Comparison of ENCODE assay signal across 8 cellular contexts in the genomic region with DNA sequence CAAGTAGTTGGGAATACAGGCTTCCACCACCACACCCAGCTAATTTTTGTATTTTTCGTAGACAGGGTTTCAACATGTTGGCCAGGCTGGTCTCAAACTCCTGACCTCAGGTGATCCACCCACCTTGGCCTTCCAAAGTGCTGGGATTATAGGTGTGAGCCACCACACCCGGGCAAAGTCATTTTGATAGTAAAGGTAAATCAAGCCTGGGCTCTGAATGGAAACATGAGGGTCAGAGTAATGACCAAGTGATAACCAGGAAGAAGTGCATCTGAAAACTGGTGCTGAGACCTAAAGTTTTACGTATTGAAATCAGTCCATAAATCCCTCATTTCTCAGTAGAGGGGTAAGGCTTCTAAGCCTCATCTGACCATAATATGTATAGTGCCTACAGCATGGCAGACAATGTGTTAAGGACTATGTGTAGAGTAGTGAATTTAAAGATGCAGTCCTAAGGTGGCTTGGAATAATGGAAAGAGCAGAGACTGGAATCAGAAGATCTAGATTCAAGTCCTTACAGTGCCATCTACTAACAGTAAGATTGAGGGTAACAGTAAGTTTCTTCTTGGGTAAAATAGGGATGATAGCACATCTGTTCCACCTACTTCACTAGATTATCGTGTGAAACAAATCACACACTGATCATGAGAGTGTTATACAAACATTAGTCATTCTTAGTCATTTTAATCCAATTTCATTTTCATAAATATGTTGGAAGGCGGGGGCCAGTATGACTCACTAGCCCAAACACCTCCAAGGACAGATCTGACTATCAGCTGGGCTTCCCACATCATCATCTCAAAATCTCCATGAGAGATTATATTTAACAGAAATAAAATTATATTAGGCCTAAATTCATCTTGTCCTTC. TPM values are rescaled to one million over a fixed set of nuclear protein-coding genes. Genes with fewer than 3 reads are reported as not detected.
DNase-seq lines count a peak whose midpoint lies in the region; ATAC-seq and TF ChIP-seq lines count a peak whose summit lies in the region.

No MANE protein-coding gene starts in this region.

- peaks cover 6 to 8% of the 10 kb centered on the region in 2 donors for H3K36me3 Mint-ChIP-seq in CD14-positive monocyte

- peak; percentile 73 for ATAC-seq in GM19395 (IDR thresholded peaks at IDR 0.05; ENCODE audit: unreplicated experiment)
- peak; percentile 74 for ATAC-seq in HG03442 (IDR thresholded peaks at IDR 0.05; ENCODE audit: unreplicated experiment)

- DNase-seq in AG04449 (ENCODE audit: low read depth, low spot score) (peak; percentile 54), fibroblast of the conjunctiva (ENCODE audit: low read depth) (peak; percentile 22), CD14-positive monocyte (ENCODE audit: low spot score) (no peak), AML-193 (lab: John Stamatoyannopoulos, UW) (no peak)
- peak; percentile 53 for DNase-seq in activated CD8-positive, alpha-beta memory T cell treated with anti-CD3 and anti-CD28 coated beads, Interleukin-2, amount 50 U/mL, for 4 hours
- peak; percentile 38 to 69 (median 58) for DNase-seq in stimulated activated CD4-positive, alpha-beta T cell treated with anti-CD3 and anti-CD28 coated beads, TNF-alpha, amount 100 ng/mL, for 24 hours (ENCODE audit: low read depth in 3 of 3)

- no peak overlapping the region for H3K4me3 Mint-ChIP-seq in CD14-positive monocyte

- H3K4me1 Mint-ChIP-seq in CD14-positive monocyte: peaks cover 39% of the 10 kb centered on the region

- CTCF ChIA-PET in AG04449 (lab: Yijun Ruan, JAX): interaction anchor here (0.8 kb wide), 1 partner anchor 201 kb away, joined by 3 read pairs; no protein-coding TSS in a partner anchor

- intact Hi-C loops in CD14-positive monocyte (cut with micrococcal nuclease): no loop called here

- H3K27ac Mint-ChIP-seq in CD14-positive monocyte: peak overlapping the region in 2 of 7 donors; percentile 9 to 51

- POLR2A ChIA-PET in AG04449 (lab: Yijun Ruan, JAX): no interaction called here

- TF ChIP-seq CTCF in AG04449 (IDR thresholded peaks at IDR 0.05; ENCODE audit: insufficient read depth, low read length, missing control alignments) (no peak), CD14-positive monocyte (IDR thresholded peaks at IDR 0.05) (no peak)

- no peaks in the 10 kb centered on the region for H3K9me3 Mint-ChIP-seq in CD14-positive monocyte

- no peaks in the 10 kb centered on the region for H3K27me3 Mint-ChIP-seq in CD14-positive monocyte (ENCODE audit: low read depth in 3 of 3)

- H3K4me3 ChIP-seq in AG04449 (ENCODE audit: low read depth, low read length): no peak overlapping the region

RNA-seq across cellular contexts. Expression of a gene that starts 11.2 kb away (rescaled TPM):
- 1 to 10 TPM; 5.0 to 7.7 TPM for polyA plus RNA-seq in CD14-positive monocyte

RNA-seq across cellular contexts. Expression of a gene that starts 38.8 kb away (rescaled TPM):
- polyA plus RNA-seq in CD14-positive monocyte: 1 to 10 TPM in 1 of 2 donors, under 1 TPM in 1; 0.99 to 1.1 TPM

Comparison
In these comparisons a context has a peak if more than half of its experiments do, and no peak if none do; other contexts are left out.
1. DNase-seq: peak in AG04449 (single experiment), activated CD8-positive, alpha-beta memory T cell treated with anti-CD3 and anti-CD28 coated beads, Interleukin-2, amount 50 U/mL, for 4 hours (single experiment), fibroblast of the conjunctiva (single experiment) and stimulated activated CD4-positive, alpha-beta T cell treated with anti-CD3 and anti-CD28 coated beads, TNF-alpha, amount 100 ng/mL, for 24 hours (3 of 3); none in CD14-positive monocyte (single experiment) and AML-193 (0 of 2).